9 cellular contexts compared by ENCODE assay signal in the genomic region with DNA sequence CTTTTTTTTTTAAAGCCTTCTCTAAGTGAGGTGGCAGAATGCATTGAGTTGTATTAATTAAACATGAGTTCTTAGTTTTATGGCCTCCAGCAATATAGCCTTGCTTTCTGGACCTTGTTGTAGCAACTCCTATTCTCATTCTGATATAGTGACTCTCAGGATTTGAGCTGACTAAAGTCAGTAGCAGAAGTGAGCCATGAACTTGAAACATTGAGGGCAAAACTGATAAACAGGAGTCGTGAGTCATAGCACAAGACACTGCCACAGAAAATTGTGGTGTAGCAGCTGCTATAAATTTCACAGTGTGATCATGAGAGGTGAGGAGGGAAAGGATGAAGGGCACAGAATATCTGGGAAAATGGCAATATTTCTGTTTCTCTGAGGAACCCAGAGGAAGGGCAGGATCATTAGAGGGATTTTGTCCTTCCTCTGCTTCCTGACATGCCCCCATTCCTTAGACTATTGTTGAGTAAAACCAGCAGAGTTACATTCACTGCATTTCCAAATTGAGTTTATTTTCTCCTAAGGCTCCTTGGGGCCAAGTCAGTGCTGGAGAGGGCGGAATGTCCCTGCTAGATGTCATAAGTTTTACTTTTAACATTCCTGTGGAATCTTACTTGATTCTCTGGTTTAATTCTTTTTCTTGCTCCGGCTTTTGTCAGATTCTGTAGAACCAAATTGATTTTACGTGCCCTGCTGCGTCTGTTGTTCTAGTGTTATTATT. TPM values are rescaled to one million over a fixed set of nuclear protein-coding genes. Genes with fewer than 3 reads are reported as not detected.
DNase-seq lines count a peak whose midpoint lies in the region; ATAC-seq and TF ChIP-seq lines count a peak whose summit lies in the region.
"Had no signal": no experiment of that assay in that cellular context is flagged by ENCODE, and none has a peak within 500 bp of the region (broad histone marks: within the 10 kb centered on the region; RNA-seq: fewer than 3 reads in every experiment).

No MANE protein-coding gene starts in this region.

- peaks cover 18 to 39% (median 21%) of the 10 kb centered on the region in 4 donors for H3K4me1 Mint-ChIP-seq in CD4-positive, CD25-positive, alpha-beta regulatory T cell
- H3K4me1 Mint-ChIP-seq in activated CD4-positive, alpha-beta memory T cell treated with anti-CD3 and anti-CD28 coated beads for 36 hours (ENCODE audit: low read depth): peaks cover 70% of the 10 kb centered on the region
- peaks cover 70 to 77% of the 10 kb centered on the region in 2 donors for H3K4me1 Mint-ChIP-seq in natural killer cell

- ATAC-seq in CD4-positive, CD25-positive, alpha-beta regulatory T cell (ENCODE audit: low read depth in 2 of 2): peak; percentile 86 to 87
- ATAC-seq in GM19043 (IDR thresholded peaks at IDR 0.05; ENCODE audit: low read depth, unreplicated experiment) (peak; percentile 96), HG03095 (IDR thresholded peaks at IDR 0.05; ENCODE audit: unreplicated experiment) (peak; percentile 96), natural killer cell (peak; percentile 77)

- H3K4me3 Mint-ChIP-seq in CD4-positive, CD25-positive, alpha-beta regulatory T cell: peak overlapping the region in 1 of 4 donors; percentile 55
- H3K4me3 Mint-ChIP-seq in activated CD4-positive, alpha-beta memory T cell treated with anti-CD3 and anti-CD28 coated beads for 36 hours: no peak overlapping the region
- H3K4me3 Mint-ChIP-seq in natural killer cell: peak overlapping the region; percentile 67

- no peaks in the 10 kb centered on the region for H3K9me3 ChIP-seq in CD4-positive, CD25-positive, alpha-beta regulatory T cell (ENCODE audit: control insufficient read depth in 2 of 2, low read length in 2 of 2)
- H3K9me3 ChIP-seq in esophagus squamous epithelium: no peaks in the 10 kb centered on the region

- H3K9me3 Mint-ChIP-seq in CD4-positive, CD25-positive, alpha-beta regulatory T cell: no peaks in the 10 kb centered on the region
- H3K9me3 Mint-ChIP-seq in activated CD4-positive, alpha-beta memory T cell treated with anti-CD3 and anti-CD28 coated beads for 36 hours: no peaks in the 10 kb centered on the region
- H3K9me3 Mint-ChIP-seq in natural killer cell: no peaks in the 10 kb centered on the region

- POLR2A ChIA-PET in activated CD4-positive, alpha-beta memory T cell treated with anti-CD3 and anti-CD28 coated beads for 36 hours (lab: Charles Lee): interaction anchor here (0.8 to 2.3 kb wide), 5 partner anchors 9 to 50 kb away, joined by 3 to 11 read pairs (median 5); partner anchors contain the start of gene M6PR

- H3K4me1 ChIP-seq in CD4-positive, CD25-positive, alpha-beta regulatory T cell (ENCODE audit: control insufficient read depth, insufficient read depth, low read length, poor library complexity, severe bottlenecking): peaks cover 9% of the 10 kb centered on the region
- H3K4me1 ChIP-seq in esophagus squamous epithelium: no peaks in the 10 kb centered on the region

- H3K27ac ChIP-seq in CD4-positive, CD25-positive, alpha-beta regulatory T cell (ENCODE audit: insufficient read depth, low read length, poor library complexity, severe bottlenecking): no peak overlapping the region
- H3K27ac ChIP-seq in esophagus squamous epithelium: no peak overlapping the region
- H3K27ac ChIP-seq: cardiac muscle cell had no signal

- H3K27me3 Mint-ChIP-seq in CD4-positive, CD25-positive, alpha-beta regulatory T cell: no peaks in the 10 kb centered on the region
- H3K27me3 Mint-ChIP-seq in activated CD4-positive, alpha-beta memory T cell treated with anti-CD3 and anti-CD28 coated beads for 36 hours: no peaks in the 10 kb centered on the region
- no peaks in the 10 kb centered on the region for H3K27me3 Mint-ChIP-seq in natural killer cell (ENCODE audit: low read depth in 2 of 2)

- peak overlapping the region; percentile 14 for H3K4me3 ChIP-seq in CD4-positive, CD25-positive, alpha-beta regulatory T cell (ENCODE audit: low read depth, low read length)
- no peak overlapping the region for H3K4me3 ChIP-seq in esophagus squamous epithelium
- H3K4me3 ChIP-seq: cardiac muscle cell had no signal

- peaks cover 5% of the 10 kb centered on the region for H3K36me3 Mint-ChIP-seq in CD4-positive, CD25-positive, alpha-beta regulatory T cell
- peaks cover 11% of the 10 kb centered on the region for H3K36me3 Mint-ChIP-seq in activated CD4-positive, alpha-beta memory T cell treated with anti-CD3 and anti-CD28 coated beads for 36 hours
- peaks cover 8% of the 10 kb centered on the region for H3K36me3 Mint-ChIP-seq in natural killer cell

- peak in 1 of 3 donors; percentile 58 for DNase-seq in CD4-positive, CD25-positive, alpha-beta regulatory T cell
- peak; percentile 58 for DNase-seq in activated CD4-positive, alpha-beta memory T cell treated with anti-CD3 and anti-CD28 coated beads for 36 hours
- DNase-seq in natural killer cell: no peak
- DNase-seq in stimulated activated naive CD4-positive, alpha-beta T cell (lab: John Stamatoyannopoulos, UW): no peak
- DNase-seq in NCI-H524 treated with DMSO at 0.1 percent for 48 hours (lab: John Stamatoyannopoulos, UW): no peak
- DNase-seq in esophagus squamous epithelium (lab: John Stamatoyannopoulos, UW): no peak

- CTCF ChIA-PET in activated CD4-positive, alpha-beta memory T cell treated with anti-CD3 and anti-CD28 coated beads for 36 hours (lab: Charles Lee): interaction anchor here (0.6 to 1.9 kb wide), 4 partner anchors 9 to 672 kb away, joined by 3 to 11 read pairs (median 4); partner anchors contain the start of gene M6PR

- intact Hi-C loops in activated CD4-positive, alpha-beta memory T cell treated with anti-CD3 and anti-CD28 coated beads for 36 hours (cut with micrococcal nuclease): loop anchor here (1.0 to 10.0 kb wide), 6 partner anchors 10 to 352 kb away; no protein-coding TSS in a partner anchor
- intact Hi-C loops in natural killer cell (cut with micrococcal nuclease): no loop called here
- intact Hi-C loops in esophagus squamous epithelium (cut with DNase I): no loop called here

- no peak for TF ChIP-seq CTCF in natural killer cell (IDR thresholded peaks at IDR 0.05)
- no peak for TF ChIP-seq CTCF in esophagus squamous epithelium (IDR thresholded peaks at IDR 0.05)

- H3K27ac Mint-ChIP-seq in CD4-positive, CD25-positive, alpha-beta regulatory T cell: peak overlapping the region; percentile 28 to 92 (median 66)
- H3K27ac Mint-ChIP-seq in activated CD4-positive, alpha-beta memory T cell treated with anti-CD3 and anti-CD28 coated beads for 36 hours: no peak overlapping the region
- peak overlapping the region; percentile 81 to 90 for H3K27ac Mint-ChIP-seq in natural killer cell

- H3K36me3 ChIP-seq in CD4-positive, CD25-positive, alpha-beta regulatory T cell (ENCODE audit: control insufficient read depth, insufficient read depth, low read length): no peaks in the 10 kb centered on the region
- no peaks in the 10 kb centered on the region for H3K36me3 ChIP-seq in esophagus squamous epithelium
- H3K36me3 ChIP-seq: cardiac muscle cell had no signal

- 68 to 81% methylated on average over 5 of the region's 5 CpGs for WGBS in esophagus squamous epithelium, 2 donors

- TF ChIP-seq POLR2A in esophagus squamous epithelium (IDR thresholded peaks at IDR 0.05): no peak

- H3K27me3 ChIP-seq in CD4-positive, CD25-positive, alpha-beta regulatory T cell (ENCODE audit: control insufficient read depth, insufficient read depth, low read length): no peaks in the 10 kb centered on the region
- H3K27me3 ChIP-seq in esophagus squamous epithelium: no peaks in the 10 kb centered on the region
- H3K27me3 ChIP-seq: cardiac muscle cell had no signal

RNA-seq across cellular contexts. Expression of gene KLRG1, which starts 7.5 kb away (rescaled TPM):
- total RNA-seq in CD4-positive, CD25-positive, alpha-beta regulatory T cell: 4.8 TPM
- 10 to 100 TPM; 15.8 to 22.2 (median 16.6) TPM for polyA plus RNA-seq in CD4-positive, CD25-positive, alpha-beta regulatory T cell
- total RNA-seq in activated CD4-positive, alpha-beta memory T cell treated with anti-CD3 and anti-CD28 coated beads for 36 hours: 1 to 10 TPM; 4.4 to 5.4 TPM
- total RNA-seq in natural killer cell (100 to 1,000 TPM in 1 of 3 donors, 10 to 100 TPM in 2; 76.3 to 165 (median 86.2) TPM), esophagus squamous epithelium (1 to 10 TPM in 1 of 4 donors, under 1 TPM in 3; 0.48 to 2.7 (median 0.75) TPM)

RNA-seq across cellular contexts. Expression of gene M6PR, which starts 47.4 kb away (rescaled TPM):
- 132 TPM for total RNA-seq in CD4-positive, CD25-positive, alpha-beta regulatory T cell
- polyA plus RNA-seq in CD4-positive, CD25-positive, alpha-beta regulatory T cell: 100 to 1,000 TPM; 227 to 272 (median 261) TPM
- total RNA-seq in activated CD4-positive, alpha-beta memory T cell treated with anti-CD3 and anti-CD28 coated beads for 36 hours: 100 to 1,000 TPM; 150 to 164 TPM
- total RNA-seq in natural killer cell (100 to 1,000 TPM; 245 to 270 (median 255) TPM), esophagus squamous epithelium (100 to 1,000 TPM in 2 of 4 donors, 10 to 100 TPM in 2; 60.1 to 120 (median 108) TPM)

Comparison
In these comparisons a context has a peak if more than half of its experiments do, and no peak if none do; other contexts are left out.
1. RNA of gene KLRG1, which starts 7.5 kb away (total RNA-seq): 76.3 to 165 TPM in natural killer cell; 4.4 to 5.4 TPM in activated CD4-positive, alpha-beta memory T cell treated with anti-CD3 and anti-CD28 coated beads for 36 hours, 4.8 TPM in CD4-positive, CD25-positive, alpha-beta regulatory T cell (single experiment) and 0.48 to 2.7 TPM in esophagus squamous epithelium; every median in the first group is over 10 times any median in the second.
2. Peak in every context shown above with its lines, with median percentiles within 50 percentile points of each other: ATAC-seq.